In genomic region chr5:180118391-180118791, GRCh38 we compare ENCODE assay signal across 21 cellular contexts. TPM values are rescaled to one million over a fixed set of nuclear protein-coding genes. Genes with fewer than 3 reads are reported as not detected.
A peak's percentile ranks its signal among the peaks of the same experiment; 100 is the strongest.
DNase-seq lines count a peak whose midpoint lies in the region; ATAC-seq and TF ChIP-seq lines count a peak whose summit lies in the region.
"Had no signal": no experiment of that assay in that cellular context is flagged by ENCODE, and none has a peak within 500 bp of the region (broad histone marks: within the 10 kb centered on the region; RNA-seq: fewer than 3 reads in every experiment).

No MANE protein-coding gene starts in this region.

- no peak overlapping the region for H3K4me3 Mint-ChIP-seq in activated naive CD4-positive, alpha-beta T cell treated with anti-CD3 and anti-CD28 coated beads, Interleukin-2, amount 10 ng/mL, durations not matched to agents 7 days and 5 days
- no peak overlapping the region for H3K4me3 Mint-ChIP-seq in activated naive CD4-positive, alpha-beta T cell treated with anti-CD3 and anti-CD28 coated beads for 36 hours
- H3K4me3 Mint-ChIP-seq: GM23338 had no signal

- no peaks in the 10 kb centered on the region for H3K27me3 Mint-ChIP-seq in activated naive CD4-positive, alpha-beta T cell treated with anti-CD3 and anti-CD28 coated beads, Interleukin-2, amount 10 ng/mL, durations not matched to agents 7 days and 5 days
- H3K27me3 Mint-ChIP-seq in activated naive CD4-positive, alpha-beta T cell treated with anti-CD3 and anti-CD28 coated beads for 36 hours (ENCODE audit: low read depth): peaks cover 2% of the 10 kb centered on the region

- H3K27me3 ChIP-seq in left lung (peaks cover 1 to 48% of the 10 kb centered on the region in 2 donors), spleen (replicated peaks in 1 of 7) (peaks cover 0 to 34% (median 0%) of the 10 kb centered on the region in 7 donors)

- H3K9me3 ChIP-seq in left lung (no peaks in the 10 kb centered on the region), spleen (no peaks in the 10 kb centered on the region)

- H3K36me3 ChIP-seq in left lung (no peaks in the 10 kb centered on the region), spleen (no peaks in the 10 kb centered on the region)

- no peaks in the 10 kb centered on the region for H3K4me1 ChIP-seq in left lung
- peaks cover 0 to 4% (median 0%) of the 10 kb centered on the region in 6 donors for H3K4me1 ChIP-seq in spleen

- H3K27ac Mint-ChIP-seq in activated naive CD4-positive, alpha-beta T cell treated with anti-CD3 and anti-CD28 coated beads, Interleukin-2, amount 10 ng/mL, durations not matched to agents 7 days and 5 days: no peak overlapping the region
- H3K27ac Mint-ChIP-seq in activated naive CD4-positive, alpha-beta T cell treated with anti-CD3 and anti-CD28 coated beads for 36 hours: no peak overlapping the region
- H3K27ac Mint-ChIP-seq: GM23338 had no signal

- no peak overlapping the region for H3K27ac ChIP-seq in left lung
- no peak overlapping the region for H3K27ac ChIP-seq in spleen
- H3K27ac ChIP-seq: C4-2B, RWPE1 had no signal

- DNase-seq in activated naive CD4-positive, alpha-beta T cell treated with anti-CD3 and anti-CD28 coated beads, Interleukin-2, amount 10 ng/mL, durations not matched to agents 7 days and 5 days: peak; percentile 9
- DNase-seq in activated naive CD4-positive, alpha-beta T cell treated with anti-CD3 and anti-CD28 coated beads for 36 hours: no peak
- peak; percentile 41 for DNase-seq in ecto neural progenitor cell (ENCODE audit: low spot score)
- DNase-seq in left lung: peak; percentile 25 to 71
- DNase-seq in spleen: peak; percentile 57
- DNase-seq in NCI-H146 treated with DMSO at 0.1 percent for 48 hours (lab: John Stamatoyannopoulos, UW; ENCODE audit: unreplicated experiment): no peak
- no peak for DNase-seq in SIG-M5 (lab: John Stamatoyannopoulos, UW)
- DNase-seq: DMS53, GDM1, KG1, NCI-H1092 treated with DMSO at 0.1 percent for 48 hours, NCI-H146, NCI-H2029 treated with DMSO at 0.1 percent for 48 hours, NCI-H226, NCI-H510A treated with DMSO at 0.1 percent for 48 hours, NCI-H748 treated with DMSO at 0.1 percent for 48 hours had no signal

- no peaks in the 10 kb centered on the region for H3K4me1 Mint-ChIP-seq in activated naive CD4-positive, alpha-beta T cell treated with anti-CD3 and anti-CD28 coated beads, Interleukin-2, amount 10 ng/mL, durations not matched to agents 7 days and 5 days
- H3K4me1 Mint-ChIP-seq in activated naive CD4-positive, alpha-beta T cell treated with anti-CD3 and anti-CD28 coated beads for 36 hours (ENCODE audit: low read depth): no peaks in the 10 kb centered on the region

- H3K36me3 Mint-ChIP-seq in activated naive CD4-positive, alpha-beta T cell treated with anti-CD3 and anti-CD28 coated beads, Interleukin-2, amount 10 ng/mL, durations not matched to agents 7 days and 5 days: no peaks in the 10 kb centered on the region
- H3K36me3 Mint-ChIP-seq in activated naive CD4-positive, alpha-beta T cell treated with anti-CD3 and anti-CD28 coated beads for 36 hours (ENCODE audit: low read depth): no peaks in the 10 kb centered on the region

- H3K4me3 ChIP-seq in left lung (no peak overlapping the region), spleen (no peak overlapping the region)
- H3K4me3 ChIP-seq: GM23338 had no signal

- no peak for TF ChIP-seq CTCF in left lung (IDR thresholded peaks at IDR 0.05)
- no peak for TF ChIP-seq CTCF in spleen (IDR thresholded peaks at IDR 0.05 in 8 of 11, conservative IDR thresholded peaks at IDR 0.05 in 3 of 11)

- 90 to 96% (median 92%) methylated on average over 11 to 14 of the region's 14 CpGs for WGBS in spleen, 5 donors

- intact Hi-C loops in activated naive CD4-positive, alpha-beta T cell treated with anti-CD3 and anti-CD28 coated beads for 36 hours (cut with micrococcal nuclease): no loop called here
- intact Hi-C loops in left lung (cut with DNase I): no loop called here
- intact Hi-C loops in spleen (cut with DNase I; ENCODE audit: low total_unique reads): no loop called here

- CTCF ChIA-PET in activated naive CD4-positive, alpha-beta T cell treated with anti-CD3 and anti-CD28 coated beads, Interleukin-2, amount 10 ng/mL, durations not matched to agents 7 days and 5 days (lab: Charles Lee): no interaction called here
- CTCF ChIA-PET in activated naive CD4-positive, alpha-beta T cell treated with anti-CD3 and anti-CD28 coated beads for 36 hours (lab: Charles Lee): interaction anchor here (0.6 kb wide), 1 partner anchor 48 kb away, joined by 3 read pairs; no protein-coding TSS in a partner anchor

- no peaks in the 10 kb centered on the region for H3K9me3 Mint-ChIP-seq in activated naive CD4-positive, alpha-beta T cell treated with anti-CD3 and anti-CD28 coated beads, Interleukin-2, amount 10 ng/mL, durations not matched to agents 7 days and 5 days
- no peaks in the 10 kb centered on the region for H3K9me3 Mint-ChIP-seq in activated naive CD4-positive, alpha-beta T cell treated with anti-CD3 and anti-CD28 coated beads for 36 hours
- H3K9me3 Mint-ChIP-seq: GM23338 had no signal

- TF ChIP-seq POLR2A in spleen (IDR thresholded peaks at IDR 0.05): no peak

- no peak for ATAC-seq in left lung
- ATAC-seq in HG03520 (IDR thresholded peaks at IDR 0.05; ENCODE audit: unreplicated experiment): no peak
- ATAC-seq: GM23338, HCT116 had no signal

RNA-seq across cellular contexts. Expression of gene RNF130, which starts 46.8 kb away (rescaled TPM):
- 10 to 100 TPM; 10.3 to 11.9 TPM for total RNA-seq in activated naive CD4-positive, alpha-beta T cell treated with anti-CD3 and anti-CD28 coated beads for 36 hours
- total RNA-seq in left lung (100 to 1,000 TPM in 1 of 2 donors, 10 to 100 TPM in 1; 84.0 to 125 TPM), spleen (100 to 1,000 TPM in 1 of 7 donors, 10 to 100 TPM in 6; 64.5 to 119 (median 84.1) TPM)
- 10 to 100 TPM; 44.1 to 57.0 (median 45.4) TPM for polyA plus RNA-seq in spleen

Comparison
In these comparisons a context has a peak if more than half of its experiments do, and no peak if none do; other contexts are left out.
1. DNase-seq: peak in activated naive CD4-positive, alpha-beta T cell treated with anti-CD3 and anti-CD28 coated beads, Interleukin-2, amount 10 ng/mL, durations not matched to agents 7 days and 5 days (single experiment), ecto neural progenitor cell (single experiment), left lung (2 of 2) and spleen (single experiment); none in activated naive CD4-positive, alpha-beta T cell treated with anti-CD3 and anti-CD28 coated beads for 36 hours (single experiment), NCI-H146 treated with DMSO at 0.1 percent for 48 hours (single experiment) and SIG-M5 (single experiment).
2. RNA of gene RNF130, which starts 46.8 kb away (total RNA-seq): 84.0 to 125 TPM in left lung and 64.5 to 119 TPM in spleen; 10.3 to 11.9 TPM in activated naive CD4-positive, alpha-beta T cell treated with anti-CD3 and anti-CD28 coated beads for 36 hours; every median in the first group is over 4 times any median in the second.